9 cellular contexts compared by ENCODE assay signal in genomic region chr4:53563824-53564223, GRCh38. TPM values are rescaled to one million over a fixed set of nuclear protein-coding genes. Genes with fewer than 3 reads are reported as not detected.
A peak's percentile ranks its signal among the peaks of the same experiment; 100 is the strongest.
DNase-seq lines count a peak whose midpoint lies in the region; ATAC-seq and TF ChIP-seq lines count a peak whose summit lies in the region.
"Had no signal": no experiment of that assay in that cellular context is flagged by ENCODE, and none has a peak within 500 bp of the region (broad histone marks: within the 10 kb centered on the region; RNA-seq: fewer than 3 reads in every experiment).

No MANE protein-coding gene starts in this region.

- peak; percentile 80 for ATAC-seq in GM18870 (IDR thresholded peaks at IDR 0.05; ENCODE audit: unreplicated experiment)
- peak; percentile 80 for ATAC-seq in HG02763 (IDR thresholded peaks at IDR 0.05; ENCODE audit: unreplicated experiment)
- peak; percentile 91 for ATAC-seq in activated T-helper 17 cell treated with anti-CD3 and anti-CD28 coated beads, Interleukin-2, amount 50 U/mL, for 72 hours (replicated peaks)
- ATAC-seq: naive thymus-derived CD8-positive, alpha-beta T cell had no signal

- no peak for TF ChIP-seq CTCF in smooth muscle cell (IDR thresholded peaks at IDR 0.05; ENCODE audit: borderline replicate concordance, insufficient read depth, poor library complexity, severe bottlenecking)

- no peak overlapping the region for H2AFZ ChIP-seq in smooth muscle cell (ENCODE audit: low read depth)

- H3K27me3 Mint-ChIP-seq in activated T-helper 17 cell treated with anti-CD3 and anti-CD28 coated beads, Interleukin-2, amount 50 U/mL, for 72 hours: peaks cover 6% of the 10 kb centered on the region
- H3K27me3 Mint-ChIP-seq: dendritic cell treated with granulocyte-macrophage colony-stimulating factor and Interleukin-4, amounts not matched to agents 40 ng/mL and 50 ng/mL, for 4 days had no signal

- WGBS in smooth muscle cell (ENCODE audit: low lambda C conversion rate): 38% methylated on average over 4 of the region's 4 CpGs

- H3K4me3 Mint-ChIP-seq in activated T-helper 17 cell treated with anti-CD3 and anti-CD28 coated beads, Interleukin-2, amount 50 U/mL, for 72 hours: no peak overlapping the region
- H3K4me3 Mint-ChIP-seq: dendritic cell treated with granulocyte-macrophage colony-stimulating factor and Interleukin-4, amounts not matched to agents 40 ng/mL and 50 ng/mL, for 4 days; naive thymus-derived CD8-positive, alpha-beta T cell had no signal

- DNase-seq in smooth muscle cell (lab: John Stamatoyannopoulos, UW; ENCODE audit: unreplicated experiment) (no peak), SIG-M5 treated with dmso at 0.1 percent for 504 hours (lab: John Stamatoyannopoulos, UW; ENCODE audit: unreplicated experiment) (no peak), NCI-H1694 (lab: John Stamatoyannopoulos, UW) (no peak), KG1 (lab: John Stamatoyannopoulos, UW) (no peak)
- DNase-seq: naive thymus-derived CD8-positive, alpha-beta T cell had no signal

- no peaks in the 10 kb centered on the region for H3K27me3 ChIP-seq in smooth muscle cell (ENCODE audit: low read depth)

- peak overlapping the region; percentile 35 for H3K27ac ChIP-seq in smooth muscle cell (ENCODE audit: low read depth)

- H3K27ac Mint-ChIP-seq in activated T-helper 17 cell treated with anti-CD3 and anti-CD28 coated beads, Interleukin-2, amount 50 U/mL, for 72 hours: no peak overlapping the region
- H3K27ac Mint-ChIP-seq: dendritic cell treated with granulocyte-macrophage colony-stimulating factor and Interleukin-4, amounts not matched to agents 40 ng/mL and 50 ng/mL, for 4 days; naive thymus-derived CD8-positive, alpha-beta T cell had no signal

- H3K9me3 ChIP-seq in smooth muscle cell (replicated peaks; ENCODE audit: low read depth): no peaks in the 10 kb centered on the region

- no peaks in the 10 kb centered on the region for H3K79me2 ChIP-seq in smooth muscle cell (ENCODE audit: low read depth)

- H3K36me3 ChIP-seq in smooth muscle cell (ENCODE audit: low read depth): no peaks in the 10 kb centered on the region

- H3F3A ChIP-seq in smooth muscle cell (ENCODE audit: low read depth): no peaks in the 10 kb centered on the region

- no peak overlapping the region for H3K4me3 ChIP-seq in smooth muscle cell

- no peaks in the 10 kb centered on the region for H3K4me1 Mint-ChIP-seq in activated T-helper 17 cell treated with anti-CD3 and anti-CD28 coated beads, Interleukin-2, amount 50 U/mL, for 72 hours
- H3K4me1 Mint-ChIP-seq: naive thymus-derived CD8-positive, alpha-beta T cell had no signal

- peak overlapping the region; percentile 51 for H3K4me2 ChIP-seq in smooth muscle cell

- H4K20me1 ChIP-seq in smooth muscle cell (ENCODE audit: low read depth): no peaks in the 10 kb centered on the region

- H3K9me3 Mint-ChIP-seq in activated T-helper 17 cell treated with anti-CD3 and anti-CD28 coated beads, Interleukin-2, amount 50 U/mL, for 72 hours: no peaks in the 10 kb centered on the region
- H3K9me3 Mint-ChIP-seq: dendritic cell treated with granulocyte-macrophage colony-stimulating factor and Interleukin-4, amounts not matched to agents 40 ng/mL and 50 ng/mL, for 4 days had no signal

- peaks cover 4% of the 10 kb centered on the region for H3K4me1 ChIP-seq in smooth muscle cell (ENCODE audit: low read depth)

- no peak overlapping the region for H3K9ac ChIP-seq in smooth muscle cell (ENCODE audit: low read depth)

- no peaks in the 10 kb centered on the region for H3K36me3 Mint-ChIP-seq in activated T-helper 17 cell treated with anti-CD3 and anti-CD28 coated beads, Interleukin-2, amount 50 U/mL, for 72 hours (ENCODE audit: low read depth)
- H3K36me3 Mint-ChIP-seq: naive thymus-derived CD8-positive, alpha-beta T cell had no signal

RNA-seq across cellular contexts. Expression of gene LNX1, which starts 27.5 kb away (rescaled TPM):
- total RNA-seq in activated T-helper 17 cell treated with anti-CD3 and anti-CD28 coated beads, Interleukin-2, amount 50 U/mL, for 72 hours: not detected
- total RNA-seq in smooth muscle cell: 4.3 and 4.6 TPM in 2 replicates
- 2.3 and 3.5 TPM in 2 replicates for polyA plus RNA-seq in smooth muscle cell
- total RNA-seq: naive thymus-derived CD8-positive, alpha-beta T cell had no signal
